ENCODE assay signal across 30 cellular contexts in the genomic region with DNA sequence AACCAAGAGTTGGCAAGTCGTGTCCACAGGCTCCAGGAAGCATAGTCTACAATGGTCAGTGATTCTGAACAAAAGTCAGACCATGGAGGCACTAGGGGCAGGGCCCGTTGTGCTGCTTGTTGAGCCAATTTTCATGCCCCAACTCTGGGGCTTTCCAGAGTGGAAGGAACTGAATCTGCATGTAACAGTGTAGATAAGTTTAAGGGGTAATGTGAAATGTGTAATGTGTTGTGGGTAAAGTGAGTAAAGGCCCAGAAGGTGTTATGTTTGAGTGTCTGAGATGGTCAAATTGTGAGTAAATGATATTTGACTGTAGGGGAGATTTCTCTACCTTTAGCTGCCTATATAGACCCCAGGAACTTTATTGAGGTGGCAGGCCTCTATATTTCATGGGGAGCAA.
"Had no signal": no experiment of that assay in that cellular context is flagged by ENCODE, and none has a peak within 500 bp of the region (broad histone marks: within the 10 kb centered on the region; RNA-seq: fewer than 3 reads in every experiment).

No MANE protein-coding gene starts in this region.

- H3K27ac ChIP-seq: colonic mucosa, epithelial cell of prostate, esophagus squamous epithelium, gastrocnemius medialis, heart right ventricle, hepatocyte, left ventricle myocardium inferior, lower lobe of right lung had no signal

- H3K36me3 ChIP-seq: colonic mucosa, esophagus squamous epithelium, gastrocnemius medialis, heart right ventricle, left ventricle myocardium inferior, lower lobe of right lung had no signal

- H3K36me3 Mint-ChIP-seq: immature natural killer cell, mesothelial cell of epicardium had no signal

- H3K27me3 Mint-ChIP-seq: dendritic cell treated with granulocyte-macrophage colony-stimulating factor and Interleukin-4, amounts not matched to agents 40 ng/mL and 50 ng/mL, for 4 days; effector memory CD8-positive, alpha-beta T cell had no signal

- DNase-seq: colonic mucosa; cortex of kidney; effector CD8-positive, alpha-beta T cell; effector memory CD8-positive, alpha-beta T cell; endodermal cell; erythroblast; esophagus squamous epithelium; foreskin fibroblast; foreskin melanocyte; gastrocnemius medialis; glutamatergic neuron; head of caudate nucleus; heart right ventricle; hypothalamus; immature natural killer cell; islet precursor cell; kidney; kidney glomerular epithelial cell; left colon; left ventricle myocardium inferior; lower lobe of right lung; mesenchymal stem cell; mucosa of descending colon had no signal

- H3K4me3 Mint-ChIP-seq: dendritic cell treated with granulocyte-macrophage colony-stimulating factor and Interleukin-4, amounts not matched to agents 40 ng/mL and 50 ng/mL, for 4 days; effector memory CD8-positive, alpha-beta T cell; endodermal cell; mesothelial cell of epicardium had no signal

- H3K4me1 Mint-ChIP-seq: endodermal cell, mesothelial cell of epicardium had no signal

- FAIRE-seq: endometrium, kidney had no signal

- H3K4me1 ChIP-seq: colonic mucosa, esophagus squamous epithelium, gastrocnemius medialis, heart right ventricle, left ventricle myocardium inferior, lower lobe of right lung had no signal

- ATAC-seq: effector memory CD8-positive, alpha-beta T cell; esophagus mucosa; gastrocnemius medialis; heart right ventricle; left colon; left lobe of liver; mucosa of descending colon had no signal

- H3K4me3 ChIP-seq: colonic mucosa, esophagus squamous epithelium, gastrocnemius medialis, heart right ventricle, hepatocyte, left ventricle myocardium inferior, lower lobe of right lung, mucosa of descending colon had no signal

- H2AFZ ChIP-seq: hepatocyte had no signal

- H3K27ac Mint-ChIP-seq: dendritic cell treated with granulocyte-macrophage colony-stimulating factor and Interleukin-4, amounts not matched to agents 40 ng/mL and 50 ng/mL, for 4 days; effector memory CD8-positive, alpha-beta T cell; endodermal cell; immature natural killer cell; mesothelial cell of epicardium had no signal

- H3K9me3 Mint-ChIP-seq: endodermal cell had no signal

- H3K27me3 ChIP-seq: colonic mucosa, esophagus squamous epithelium, gastrocnemius medialis, heart right ventricle, hepatocyte had no signal

- H3K9me3 ChIP-seq: colonic mucosa, esophagus squamous epithelium, gastrocnemius medialis, left ventricle myocardium inferior, lower lobe of right lung, mucosa of descending colon had no signal

- H3K79me2 ChIP-seq: hepatocyte had no signal

- H3K4me2 ChIP-seq: hepatocyte had no signal
